32 cellular contexts compared by ENCODE assay signal in the genomic region with DNA sequence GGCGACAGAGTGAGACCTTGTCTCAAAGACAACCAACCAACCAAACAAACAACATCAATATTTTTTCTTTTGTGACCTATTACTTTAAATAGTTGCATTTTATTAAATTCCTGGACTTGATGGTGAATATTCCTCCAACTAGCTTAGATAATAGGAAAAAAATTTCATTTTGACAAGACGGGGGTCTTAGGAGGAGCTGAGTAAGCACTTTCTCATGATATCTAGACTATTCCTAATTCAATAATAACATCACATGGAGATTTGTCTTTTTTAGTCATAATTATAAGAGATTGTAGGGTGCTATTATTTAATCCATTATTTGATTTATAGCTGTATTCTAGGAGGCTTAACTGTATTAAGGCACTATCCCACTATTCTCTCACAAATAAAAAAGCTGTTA.
"Had no signal": no experiment of that assay in that cellular context is flagged by ENCODE, and none has a peak within 500 bp of the region (broad histone marks: within the 10 kb centered on the region; RNA-seq: fewer than 3 reads in every experiment).

No MANE protein-coding gene starts in this region.

- H3K27ac ChIP-seq: neural progenitor cell, ovary, parathyroid adenoma, psoas muscle, skin epidermis, spleen, suprapubic skin, testis, tibial artery, transverse colon, upper lobe of left lung, vagina had no signal

- H3K4me3 Mint-ChIP-seq: naive thymus-derived CD4-positive, alpha-beta T cell; natural killer cell; nephron; neural progenitor cell; stimulated activated memory B cell treated with anti-CD40 and anti-IgM and Interleukin-4, amounts not matched to agents 10 μg/mL and 1 μg/mL and 100 μg/mL, for 72 hours; stimulated activated naive CD8-positive, alpha-beta T cell treated with anti-CD3 and anti-CD28 coated beads, Interleukin-15, amount 100 ng/mL, for 72 hours had no signal

- H3K27ac Mint-ChIP-seq: naive thymus-derived CD4-positive, alpha-beta T cell; natural killer cell; nephron; neural progenitor cell; progenitor cell of endocrine pancreas; stimulated activated memory B cell treated with anti-CD40 and anti-IgM and Interleukin-4, amounts not matched to agents 10 μg/mL and 1 μg/mL and 100 μg/mL, for 72 hours; stimulated activated naive CD8-positive, alpha-beta T cell treated with anti-CD3 and anti-CD28 coated beads, Interleukin-15, amount 100 ng/mL, for 72 hours had no signal

- H3K27me3 Mint-ChIP-seq: progenitor cell of endocrine pancreas; stimulated activated memory B cell treated with anti-CD40 and anti-IgM and Interleukin-4, amounts not matched to agents 10 μg/mL and 1 μg/mL and 100 μg/mL, for 72 hours; stimulated activated naive CD8-positive, alpha-beta T cell treated with anti-CD3 and anti-CD28 coated beads, Interleukin-15, amount 100 ng/mL, for 72 hours had no signal

- H3K9ac ChIP-seq: neural progenitor cell, parathyroid adenoma had no signal

- H3K36me3 ChIP-seq: neural progenitor cell, ovary, spleen, suprapubic skin, tibial artery, transverse colon, upper lobe of left lung, vagina had no signal

- ATAC-seq: naive thymus-derived CD4-positive, alpha-beta T cell; natural killer cell; psoas muscle; right cardiac atrium; sciatic nerve; stimulated activated memory B cell treated with anti-CD40 and anti-IgM and Interleukin-4, amounts not matched to agents 10 μg/mL and 1 μg/mL and 100 μg/mL, for 72 hours; stimulated activated naive CD8-positive, alpha-beta T cell treated with anti-CD3 and anti-CD28 coated beads, Interleukin-15, amount 100 ng/mL, for 72 hours; stimulated activated naive CD8-positive, alpha-beta T cell treated with anti-CD3 and anti-CD28 coated beads, Interleukin-15, Interleukin-2, amounts not matched to agents 100 U/mL and 50 U/mL, for 24 hours had no signal

- DNase-seq: naive thymus-derived CD4-positive, alpha-beta T cell; natural killer cell; occipital lobe; ovary; posterior cingulate gyrus; psoas muscle; right cardiac atrium; spleen; stimulated activated CD4-positive, alpha-beta T cell treated with anti-CD3 and anti-CD28 coated beads, Interleukin-12 subunit alpha, Interleukin-12 subunit beta, amount 100 ng/mL, for 4 hours; stimulated activated CD4-positive, alpha-beta T cell treated with anti-CD3 and anti-CD28 coated beads, Interleukin-1b, Interleukin-23, amount 100 ng/mL, for 48 hours; stimulated activated CD4-positive, alpha-beta T cell treated with anti-CD3 and anti-CD28 coated beads, Interleukin-4, amount 100 ng/mL, for 1 hour; stimulated activated CD4-positive, alpha-beta T cell treated with anti-CD3 and anti-CD28 coated beads, Interleukin-4, amount 100 ng/mL, for 4 hours; stimulated activated CD8-positive, alpha-beta memory T cell treated with anti-CD3 and anti-CD28 coated beads, Interleukin-4, amount 100 ng/mL, for 48 hours; stimulated activated naive CD4-positive, alpha-beta T cell; stimulated activated naive CD8-positive, alpha-beta T cell treated with anti-CD3 and anti-CD28 coated beads, Interleukin-15, amount 100 ng/mL, for 72 hours; stimulated activated naive CD8-positive, alpha-beta T cell treated with anti-CD3 and anti-CD28 coated beads, Interleukin-15, Interleukin-2, amounts not matched to agents 100 U/mL and 50 U/mL, for 24 hours; substantia nigra; testis; tibial artery; transverse colon; upper lobe of left lung had no signal

- H2AFZ ChIP-seq: neural progenitor cell, parathyroid adenoma had no signal

- H3K9me3 Mint-ChIP-seq: nephron, neural progenitor cell had no signal

- FAIRE-seq: urothelium cell line had no signal

- H3K79me2 ChIP-seq: parathyroid adenoma had no signal

- H3K4me1 ChIP-seq: parathyroid adenoma, psoas muscle, spleen, suprapubic skin, testis, transverse colon, upper lobe of left lung, vagina had no signal

- H3K27me3 ChIP-seq: neural progenitor cell, ovary, spleen, suprapubic skin, testis, tibial artery, transverse colon, upper lobe of left lung, vagina had no signal

- H3K4me3 ChIP-seq: neural progenitor cell, ovary, psoas muscle, skin epidermis, smooth muscle cell, spleen, suprapubic skin, testis, tibial artery, transverse colon, upper lobe of left lung, vagina had no signal

- H3K4me2 ChIP-seq: neural progenitor cell, smooth muscle cell had no signal

- H3K9me3 ChIP-seq: ovary, psoas muscle, spleen, suprapubic skin, testis, tibial artery, transverse colon, upper lobe of left lung, vagina had no signal

- H3K36me3 Mint-ChIP-seq: naive thymus-derived CD4-positive, alpha-beta T cell; natural killer cell; stimulated activated memory B cell treated with anti-CD40 and anti-IgM and Interleukin-4, amounts not matched to agents 10 μg/mL and 1 μg/mL and 100 μg/mL, for 72 hours had no signal

- H3K4me1 Mint-ChIP-seq: naive thymus-derived CD4-positive, alpha-beta T cell; natural killer cell; nephron; neural progenitor cell; stimulated activated memory B cell treated with anti-CD40 and anti-IgM and Interleukin-4, amounts not matched to agents 10 μg/mL and 1 μg/mL and 100 μg/mL, for 72 hours; stimulated activated naive CD8-positive, alpha-beta T cell treated with anti-CD3 and anti-CD28 coated beads, Interleukin-15, amount 100 ng/mL, for 72 hours had no signal
